Comparison of ENCODE assay signal across 23 cellular contexts in the genomic region with DNA sequence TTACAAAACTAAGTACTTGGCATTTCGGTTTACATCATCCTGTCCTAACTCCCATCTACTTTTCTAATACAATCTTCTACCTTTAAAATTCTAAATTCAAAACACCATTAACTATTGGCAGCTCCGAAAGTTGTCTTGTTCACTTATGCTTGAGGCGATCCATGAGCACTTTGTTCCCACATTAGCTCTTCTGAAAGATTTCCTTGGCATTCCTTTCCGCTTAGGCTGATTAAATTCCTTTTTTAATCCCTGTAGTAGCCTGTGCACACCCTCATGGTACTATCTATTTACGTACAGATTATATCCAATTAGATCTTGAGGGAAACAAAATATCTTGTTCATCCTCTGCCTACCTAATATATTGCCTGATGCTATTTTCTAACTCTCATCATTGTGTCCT.
DNase-seq lines count a peak whose midpoint lies in the region; ATAC-seq and TF ChIP-seq lines count a peak whose summit lies in the region.
"Had no signal": no experiment of that assay in that cellular context is flagged by ENCODE, and none has a peak within 500 bp of the region (broad histone marks: within the 10 kb centered on the region; RNA-seq: fewer than 3 reads in every experiment).

No MANE protein-coding gene starts in this region.

- H3K9me3 ChIP-seq in neural progenitor cell (ENCODE audit: low read depth) (no peaks in the 10 kb centered on the region), heart left ventricle (no peaks in the 10 kb centered on the region)
- H3K9me3 ChIP-seq: BLaER1, Caco-2 had no signal

- H3K27ac Mint-ChIP-seq in neural progenitor cell, result peak overlapping the region; percentile 67
- H3K27ac Mint-ChIP-seq: B cell; CD4-positive, CD25-positive, alpha-beta regulatory T cell; CD8-positive, alpha-beta T cell had no signal

- no peak for TF ChIP-seq POLR2A in heart left ventricle (IDR thresholded peaks at IDR 0.05)

- H3K27me3 ChIP-seq in neural progenitor cell (no peaks in the 10 kb centered on the region), heart left ventricle (no peaks in the 10 kb centered on the region)
- H3K27me3 ChIP-seq: BLaER1 had no signal

- H3K36me3 Mint-ChIP-seq in neural progenitor cell, result no peaks in the 10 kb centered on the region
- H3K36me3 Mint-ChIP-seq: CD4-positive, CD25-positive, alpha-beta regulatory T cell; CD8-positive, alpha-beta T cell had no signal

- H3K27ac ChIP-seq in neural progenitor cell (no peak overlapping the region), heart left ventricle (no peak overlapping the region)
- H3K27ac ChIP-seq: 22Rv1, BLaER1, C4-2B, GM23248 had no signal

- H2AFZ ChIP-seq in neural progenitor cell (replicated peaks), result no peak overlapping the region
- H2AFZ ChIP-seq: GM23248 had no signal

- no peaks in the 10 kb centered on the region for H3K79me2 ChIP-seq in neural progenitor cell (ENCODE audit: low read depth)

- H3K36me3 ChIP-seq in neural progenitor cell (no peaks in the 10 kb centered on the region), heart left ventricle (no peaks in the 10 kb centered on the region)
- H3K36me3 ChIP-seq: BLaER1 had no signal

- no peak for ATAC-seq in heart left ventricle
- ATAC-seq: CD8-positive, alpha-beta T cell; GM12878 had no signal

- DNase-seq in NCI-H2171 treated with DMSO at 0.1 percent for 48 hours (lab: John Stamatoyannopoulos, UW) (peak; percentile 31), NCI-H2171 (lab: John Stamatoyannopoulos, UW) (no peak), NCI-H82 treated with DMSO at 0.1 percent for 48 hours (lab: John Stamatoyannopoulos, UW; ENCODE audit: unreplicated experiment) (peak; percentile 82), neural progenitor cell (ENCODE audit: low spot score) (peak; percentile 33), MV-4-11 (lab: John Stamatoyannopoulos, UW) (no peak), inferior parietal cortex (ENCODE audit: extremely low spot score) (no peak), heart left ventricle (no peak), retina (no peak)
- DNase-seq: Caco-2; CD4-positive, CD25-positive, alpha-beta regulatory T cell; CD8-positive, alpha-beta T cell; DMS 273 treated with DMSO at 0.1 percent for 48 hours; DMS79; EL; GDM1; GM23248; H7; HCEC 1CT had no signal

- H3K4me3 ChIP-seq in neural progenitor cell, result no peak overlapping the region
- no peak overlapping the region for H3K4me3 ChIP-seq in heart left ventricle
- H3K4me3 ChIP-seq: BLaER1, GM12878, GM23248 had no signal

- H3K4me3 Mint-ChIP-seq in neural progenitor cell, result no peak overlapping the region
- H3K4me3 Mint-ChIP-seq: B cell; CD4-positive, CD25-positive, alpha-beta regulatory T cell; CD8-positive, alpha-beta T cell had no signal

- no peak overlapping the region for H3K9ac ChIP-seq in neural progenitor cell
- H3K9ac ChIP-seq: BLaER1, GM23248 had no signal

- peaks cover 14% of the 10 kb centered on the region for H3K4me1 Mint-ChIP-seq in neural progenitor cell
- H3K4me1 Mint-ChIP-seq: B cell; CD4-positive, CD25-positive, alpha-beta regulatory T cell had no signal

- TF ChIP-seq CTCF in neural progenitor cell (IDR thresholded peaks at IDR 0.05) (no peak), heart left ventricle (IDR thresholded peaks at IDR 0.05) (no peak)

- no peaks in the 10 kb centered on the region for H3K9me3 Mint-ChIP-seq in neural progenitor cell

- H3K27me3 Mint-ChIP-seq in neural progenitor cell (ENCODE audit: insufficient read depth, low read depth), result peaks cover 4% of the 10 kb centered on the region
- H3K27me3 Mint-ChIP-seq: B cell; CD4-positive, CD25-positive, alpha-beta regulatory T cell had no signal

- intact Hi-C loops in heart left ventricle (cut with DNase I), result no loop called here

- H3K4me1 ChIP-seq in neural progenitor cell (peaks cover 6% of the 10 kb centered on the region), heart left ventricle (no peaks in the 10 kb centered on the region)
- H3K4me1 ChIP-seq: BLaER1, Caco-2 had no signal

- no peaks in the 10 kb centered on the region for H3F3A ChIP-seq in neural progenitor cell (ENCODE audit: low read depth)

- no peaks in the 10 kb centered on the region for H4K20me1 ChIP-seq in neural progenitor cell (ENCODE audit: low read depth)
- H4K20me1 ChIP-seq: BLaER1 had no signal

- no peak overlapping the region for H3K4me2 ChIP-seq in neural progenitor cell
- H3K4me2 ChIP-seq: BLaER1 had no signal

- 51 to 62% (median 58%) methylated on average over 5 of the region's 5 CpGs for WGBS in heart left ventricle, 4 donors

Comparison
In these comparisons a context has a peak if more than half of its experiments do, and no peak if none do; other contexts are left out.
1. DNase-seq: peak in NCI-H2171 treated with DMSO at 0.1 percent for 48 hours (single experiment), NCI-H82 treated with DMSO at 0.1 percent for 48 hours (single experiment) and neural progenitor cell (single experiment); none in NCI-H2171 (single experiment), MV-4-11 (single experiment), inferior parietal cortex (single experiment), heart left ventricle (0 of 5) and retina (single experiment).